Comparison of ENCODE assay signal across 8 cellular contexts in the genomic region with DNA sequence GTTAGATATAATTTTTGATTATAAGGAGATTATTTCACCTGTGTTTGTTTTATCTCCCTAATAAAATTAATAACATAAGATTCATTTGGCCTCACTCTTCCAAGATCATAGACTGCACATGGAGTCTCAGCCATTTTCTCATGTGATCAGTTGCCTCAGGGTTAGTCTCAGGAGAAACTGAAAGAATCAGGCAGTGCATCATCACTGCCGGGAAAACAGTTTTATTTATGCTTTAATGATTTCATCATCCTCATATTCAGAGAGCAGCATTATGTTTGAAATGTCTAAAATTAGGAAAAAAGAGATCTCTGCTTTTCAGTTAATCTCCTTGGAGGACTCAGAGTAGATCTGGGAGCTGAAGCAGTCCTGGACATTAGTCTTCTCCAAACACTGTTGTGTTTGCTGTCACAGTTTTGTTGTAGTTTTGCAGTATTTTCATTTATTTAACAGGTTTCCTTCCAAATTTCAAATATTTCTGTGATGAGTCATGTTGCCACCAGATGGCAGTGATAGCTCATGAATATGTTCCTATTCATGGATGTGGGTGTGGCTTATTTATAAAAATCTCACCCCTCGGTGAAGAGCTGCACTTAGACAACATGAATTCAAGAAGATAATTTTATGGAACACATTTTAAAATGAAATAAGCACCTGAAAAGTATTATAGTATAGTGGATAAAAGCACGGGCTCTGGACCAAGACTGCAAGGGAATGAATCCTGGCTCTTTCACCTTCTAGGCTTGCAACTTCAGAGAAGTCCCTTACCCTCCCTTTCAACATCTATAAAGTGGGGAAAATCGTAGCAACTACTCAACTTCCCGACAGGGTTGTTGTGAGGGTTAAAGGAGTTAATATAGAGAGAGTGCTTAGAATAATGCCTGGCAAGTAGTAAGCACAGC. TPM values are rescaled to one million over a fixed set of nuclear protein-coding genes. Genes with fewer than 3 reads are reported as not detected.
A peak's percentile ranks its signal among the peaks of the same experiment; 100 is the strongest.
DNase-seq lines count a peak whose midpoint lies in the region; ATAC-seq and TF ChIP-seq lines count a peak whose summit lies in the region.

No MANE protein-coding gene starts in this region.

- H3K9me3 Mint-ChIP-seq in activated naive CD4-positive, alpha-beta T cell treated with anti-CD3 and anti-CD28 coated beads for 36 hours, result no peaks in the 10 kb centered on the region

- intact Hi-C loops in activated naive CD4-positive, alpha-beta T cell treated with anti-CD3 and anti-CD28 coated beads for 36 hours (cut with micrococcal nuclease), result loop anchor here (1.0 to 10.0 kb wide), 4 partner anchors 117 to 619 kb away; no protein-coding TSS in a partner anchor
- intact Hi-C loops in lower lobe of right lung (cut with DNase I), result no loop called here

- no peaks in the 10 kb centered on the region for H3K27me3 Mint-ChIP-seq in activated naive CD4-positive, alpha-beta T cell treated with anti-CD3 and anti-CD28 coated beads for 36 hours (ENCODE audit: low read depth)

- no peak overlapping the region for H3K27ac ChIP-seq in lower lobe of right lung
- peak overlapping the region; percentile 56 for H3K27ac ChIP-seq in urinary bladder (ENCODE audit: low read depth)

- no peaks in the 10 kb centered on the region for H3K9me3 ChIP-seq in lower lobe of right lung

- TF ChIP-seq CTCF in lower lobe of right lung (IDR thresholded peaks at IDR 0.05), result peak; percentile 63

- WGBS in urinary bladder, result 31% methylated on average over 5 of the region's 5 CpGs

- DNase-seq in activated naive CD4-positive, alpha-beta T cell treated with anti-CD3 and anti-CD28 coated beads for 36 hours, result peak; percentile 42
- no peak for DNase-seq in activated naive CD4-positive, alpha-beta T cell treated with Interleukin-2 at 50 U/mL for 16 hours
- DNase-seq in LHCN-M2 (ENCODE audit: low read depth), result peak; percentile 81
- peak; percentile 77 for DNase-seq in RKO (ENCODE audit: low spot score)
- peak; percentile 68 to 71 for DNase-seq in dermis microvascular lymphatic vessel endothelial cell (ENCODE audit: low read depth in 2 of 2)
- no peak for DNase-seq in lower lobe of right lung

- H3K4me3 ChIP-seq in lower lobe of right lung, result no peak overlapping the region
- H3K4me3 ChIP-seq in urinary bladder (ENCODE audit: low read depth, low read length), result no peak overlapping the region

- no peaks in the 10 kb centered on the region for H3K27me3 ChIP-seq in lower lobe of right lung (ENCODE audit: low read depth)

- ATAC-seq in lower lobe of right lung (peak; percentile 58 to 69), GM19324 (IDR thresholded peaks at IDR 0.05; ENCODE audit: low FRiP score, unreplicated experiment) (no peak)

- CTCF ChIA-PET in activated naive CD4-positive, alpha-beta T cell treated with anti-CD3 and anti-CD28 coated beads for 36 hours (lab: Charles Lee), result interaction anchor here (1.0 to 5.0 kb wide), 6 partner anchors 8 to 369 kb away, joined by 3 to 39 read pairs (median 5); no protein-coding TSS in a partner anchor

- peaks cover 80% of the 10 kb centered on the region for H3K36me3 ChIP-seq in lower lobe of right lung
- peaks cover 9% of the 10 kb centered on the region for H3K36me3 ChIP-seq in urinary bladder (ENCODE audit: insufficient read depth)

- H3K4me1 Mint-ChIP-seq in activated naive CD4-positive, alpha-beta T cell treated with anti-CD3 and anti-CD28 coated beads for 36 hours (ENCODE audit: low read depth), result peaks cover 6% of the 10 kb centered on the region

- H3K27ac Mint-ChIP-seq in activated naive CD4-positive, alpha-beta T cell treated with anti-CD3 and anti-CD28 coated beads for 36 hours, result no peak overlapping the region

- peaks cover 54% of the 10 kb centered on the region for H3K36me3 Mint-ChIP-seq in activated naive CD4-positive, alpha-beta T cell treated with anti-CD3 and anti-CD28 coated beads for 36 hours (ENCODE audit: low read depth)

- H3K4me3 Mint-ChIP-seq in activated naive CD4-positive, alpha-beta T cell treated with anti-CD3 and anti-CD28 coated beads for 36 hours, result no peak overlapping the region

- H3K4me1 ChIP-seq in lower lobe of right lung, result no peaks in the 10 kb centered on the region
- H3K4me1 ChIP-seq in urinary bladder (ENCODE audit: insufficient read depth), result no peaks in the 10 kb centered on the region

RNA-seq across cellular contexts. Expression of a gene that starts 31.2 kb away (rescaled TPM):
- total RNA-seq in activated naive CD4-positive, alpha-beta T cell treated with anti-CD3 and anti-CD28 coated beads for 36 hours, result 10 to 100 TPM; 54.8 to 56.8 TPM
- total RNA-seq in LHCN-M2 (2014; rRNA removed), result 33.3 and 35.4 TPM in 2 replicates
- 22.3 TPM for polyA plus RNA-seq in LHCN-M2 (2012)
- total RNA-seq in dermis microvascular lymphatic vessel endothelial cell, result 24.9 and 34.7 TPM in 2 replicates
- 34.1 TPM for total RNA-seq in lower lobe of right lung
- total RNA-seq in urinary bladder, result 29.8 TPM
- 12.5 TPM for polyA plus RNA-seq in urinary bladder

RNA-seq across cellular contexts. Expression of a gene that starts 48.5 kb away (rescaled TPM):
- total RNA-seq in activated naive CD4-positive, alpha-beta T cell treated with anti-CD3 and anti-CD28 coated beads for 36 hours, result under 1 TPM in 1 of 2 experiments, not detected in 1; 0.14 TPM
- 0.38 and 2.1 TPM in 2 replicates for total RNA-seq in LHCN-M2 (2014; rRNA removed)
- polyA plus RNA-seq in LHCN-M2 (2012), result 0.77 TPM
- 1.2 and 1.3 TPM in 2 replicates for total RNA-seq in dermis microvascular lymphatic vessel endothelial cell
- total RNA-seq in lower lobe of right lung, result 106 TPM
- total RNA-seq in urinary bladder, result 9.5 TPM
- 4.8 TPM for polyA plus RNA-seq in urinary bladder

Comparison
In these comparisons a context has a peak if more than half of its experiments do, and no peak if none do; other contexts are left out.
1. DNase-seq: peak in activated naive CD4-positive, alpha-beta T cell treated with anti-CD3 and anti-CD28 coated beads for 36 hours (single experiment), LHCN-M2 (single experiment), RKO (single experiment) and dermis microvascular lymphatic vessel endothelial cell (2 of 2); none in activated naive CD4-positive, alpha-beta T cell treated with Interleukin-2 at 50 U/mL for 16 hours (single experiment) and lower lobe of right lung (single experiment).
2. RNA of a gene that starts 48.5 kb away (total RNA-seq): 106 TPM in lower lobe of right lung (single experiment); 9.5 TPM in urinary bladder (single experiment), 0.38 to 2.1 TPM in LHCN-M2, 1.2 to 1.3 TPM in dermis microvascular lymphatic vessel endothelial cell and 0.14 TPM in activated naive CD4-positive, alpha-beta T cell treated with anti-CD3 and anti-CD28 coated beads for 36 hours; every median in the first group is over 10 times any median in the second.